Comparison of ENCODE assay signal across 9 cellular contexts in the genomic region with DNA sequence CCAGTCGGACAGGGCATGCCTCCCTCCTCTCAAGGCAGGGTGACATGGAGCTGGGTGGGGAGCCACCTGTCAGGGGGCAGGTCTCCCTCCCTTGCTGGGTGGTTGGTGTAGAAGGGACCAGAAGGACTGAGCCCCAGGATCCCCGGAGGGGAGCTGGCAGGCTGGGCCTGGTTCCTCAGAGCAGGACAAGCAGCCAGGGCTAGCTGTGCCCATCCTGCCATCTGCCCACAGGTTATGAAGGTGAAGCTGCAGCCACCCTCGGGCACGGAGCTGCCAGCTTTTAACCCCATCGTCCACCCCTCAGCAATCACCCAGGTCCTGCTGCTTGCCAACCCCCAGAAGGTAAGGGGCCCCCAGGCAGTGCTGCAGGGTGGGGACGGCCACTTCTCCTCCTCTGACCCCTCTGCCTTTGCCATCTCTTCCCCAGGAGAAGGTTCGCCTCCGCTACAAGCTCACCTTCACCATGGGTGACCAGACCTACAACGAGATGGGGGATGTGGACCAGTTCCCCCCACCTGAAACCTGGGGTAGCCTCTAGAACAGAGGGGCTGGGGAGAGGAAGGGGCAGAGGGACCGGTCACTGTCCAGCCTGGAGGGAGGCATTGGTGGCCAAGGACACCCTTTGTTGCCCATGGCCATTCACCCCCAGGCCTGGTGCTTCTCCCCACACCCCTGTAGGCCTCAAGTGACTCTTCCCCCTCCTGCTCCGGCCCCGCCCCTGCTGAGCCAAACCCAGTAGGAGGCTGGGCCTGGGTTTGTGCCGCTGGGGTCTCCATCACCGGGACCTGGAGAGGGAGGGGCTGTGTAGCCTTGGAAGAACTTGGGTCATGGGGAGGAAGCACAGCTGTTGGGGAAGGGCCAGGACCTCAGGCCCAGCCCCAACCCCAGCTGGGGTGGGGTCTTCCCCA. TPM values are rescaled to one million over a fixed set of nuclear protein-coding genes. Genes with fewer than 3 reads are reported as not detected.
A peak's percentile ranks its signal among the peaks of the same experiment; 100 is the strongest.
DNase-seq lines count a peak whose midpoint lies in the region; ATAC-seq lines count a peak whose summit lies in the region.
"Had no signal": no experiment of that assay in that cellular context is flagged by ENCODE, and none has a peak within 500 bp of the region (broad histone marks: within the 10 kb centered on the region; RNA-seq: fewer than 3 reads in every experiment).

No MANE protein-coding gene starts in this region.

- ATAC-seq in GM18867 (IDR thresholded peaks at IDR 0.05; ENCODE audit: unreplicated experiment) (peak; percentile 18), HG03439 (IDR thresholded peaks at IDR 0.05; ENCODE audit: unreplicated experiment) (peak; percentile 4)

- peaks cover 2% of the 10 kb centered on the region for H3K36me3 ChIP-seq in skeletal muscle satellite cell (ENCODE audit: insufficient read depth, low read length)

- H3K9me3 ChIP-seq in skeletal muscle satellite cell (replicated peaks; ENCODE audit: low read length), result no peaks in the 10 kb centered on the region

- H3K27me3 ChIP-seq in skeletal muscle satellite cell (ENCODE audit: control insufficient read depth, insufficient read depth, low read length), result no peaks in the 10 kb centered on the region

- H3K4me2 ChIP-seq in skeletal muscle satellite cell (ENCODE audit: low read length), result no peak overlapping the region

- H3K4me1 ChIP-seq in skeletal muscle satellite cell (ENCODE audit: control insufficient read depth, insufficient read depth, low read length), result peaks cover 38% of the 10 kb centered on the region

- peak overlapping the region; percentile 48 for H3K9ac ChIP-seq in skeletal muscle satellite cell (ENCODE audit: low read depth, low read length)

- no peak overlapping the region for H3K4me3 ChIP-seq in skeletal muscle satellite cell (ENCODE audit: low read length)

- no peak for DNase-seq in NCI-H187 (lab: John Stamatoyannopoulos, UW)
- DNase-seq in NCI-H524 treated with DMSO at 0.1 percent for 48 hours (lab: John Stamatoyannopoulos, UW), result no peak
- no peak for DNase-seq in LoVo (ENCODE audit: low spot score)
- DNase-seq in SKM-1 treated with dmso at 0.1 percent for 144 hours (lab: John Stamatoyannopoulos, UW; ENCODE audit: unreplicated experiment), result no peak
- DNase-seq: occipital lobe had no signal

- peak overlapping the region; percentile 88 for H3K27ac ChIP-seq in cingulate gyrus (ENCODE audit: low read depth, low read length)

RNA-seq across cellular contexts. Expression of a gene that starts 7.0 kb away (rescaled TPM):
- 10.5 and 13.4 TPM in 2 replicates for total RNA-seq in skeletal muscle satellite cell (2012; rRNA removed)

RNA-seq across cellular contexts. Expression of a gene that starts 23.8 kb away (rescaled TPM):
- total RNA-seq in skeletal muscle satellite cell (2012; rRNA removed), result 29.7 and 46.4 TPM in 2 replicates

RNA-seq across cellular contexts. Expression of a gene that starts 26.1 kb away (rescaled TPM):
- 10.1 and 17.3 TPM in 2 replicates for total RNA-seq in skeletal muscle satellite cell (2012; rRNA removed)

RNA-seq across cellular contexts. Expression of a gene that starts 43.0 kb away (rescaled TPM):
- 4,494 and 5,107 TPM in 2 replicates for total RNA-seq in skeletal muscle satellite cell (2012; rRNA removed)

RNA-seq across cellular contexts. Expression of a gene that starts 52.5 kb away (rescaled TPM):
- not detected in 2 replicates for total RNA-seq in skeletal muscle satellite cell (2012; rRNA removed)
- total RNA-seq: occipital lobe had no signal
